In the genomic region with DNA sequence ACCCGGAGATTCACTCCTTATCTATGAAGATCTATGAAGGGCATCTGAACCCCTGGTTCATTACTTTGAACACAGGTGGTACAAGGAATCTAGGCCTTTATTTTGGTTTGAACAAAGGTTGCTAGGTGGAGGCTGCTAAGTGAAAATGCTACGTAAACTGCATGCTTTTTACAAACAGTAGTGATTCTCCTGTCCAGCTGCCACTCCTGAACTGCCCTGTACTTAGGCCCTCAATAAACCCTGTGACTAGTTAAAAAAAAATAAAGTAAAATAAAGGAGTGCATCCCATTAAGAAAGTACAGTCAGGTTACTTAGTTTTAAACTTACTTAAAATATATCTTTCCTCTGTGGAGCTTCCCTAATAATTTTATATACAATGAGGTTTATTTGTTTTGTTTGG, we compare ENCODE assay signal across 1 cellular context.
TF ChIP-seq lines count a peak whose summit lies in the region.

No MANE protein-coding gene starts in this region.

TF ChIP-seq in GM23338, 12 proteins besides CTCF, POLR2A, EP300 and RAD21 (continued from another document):
- TF ChIP-seq, protein P1, sequence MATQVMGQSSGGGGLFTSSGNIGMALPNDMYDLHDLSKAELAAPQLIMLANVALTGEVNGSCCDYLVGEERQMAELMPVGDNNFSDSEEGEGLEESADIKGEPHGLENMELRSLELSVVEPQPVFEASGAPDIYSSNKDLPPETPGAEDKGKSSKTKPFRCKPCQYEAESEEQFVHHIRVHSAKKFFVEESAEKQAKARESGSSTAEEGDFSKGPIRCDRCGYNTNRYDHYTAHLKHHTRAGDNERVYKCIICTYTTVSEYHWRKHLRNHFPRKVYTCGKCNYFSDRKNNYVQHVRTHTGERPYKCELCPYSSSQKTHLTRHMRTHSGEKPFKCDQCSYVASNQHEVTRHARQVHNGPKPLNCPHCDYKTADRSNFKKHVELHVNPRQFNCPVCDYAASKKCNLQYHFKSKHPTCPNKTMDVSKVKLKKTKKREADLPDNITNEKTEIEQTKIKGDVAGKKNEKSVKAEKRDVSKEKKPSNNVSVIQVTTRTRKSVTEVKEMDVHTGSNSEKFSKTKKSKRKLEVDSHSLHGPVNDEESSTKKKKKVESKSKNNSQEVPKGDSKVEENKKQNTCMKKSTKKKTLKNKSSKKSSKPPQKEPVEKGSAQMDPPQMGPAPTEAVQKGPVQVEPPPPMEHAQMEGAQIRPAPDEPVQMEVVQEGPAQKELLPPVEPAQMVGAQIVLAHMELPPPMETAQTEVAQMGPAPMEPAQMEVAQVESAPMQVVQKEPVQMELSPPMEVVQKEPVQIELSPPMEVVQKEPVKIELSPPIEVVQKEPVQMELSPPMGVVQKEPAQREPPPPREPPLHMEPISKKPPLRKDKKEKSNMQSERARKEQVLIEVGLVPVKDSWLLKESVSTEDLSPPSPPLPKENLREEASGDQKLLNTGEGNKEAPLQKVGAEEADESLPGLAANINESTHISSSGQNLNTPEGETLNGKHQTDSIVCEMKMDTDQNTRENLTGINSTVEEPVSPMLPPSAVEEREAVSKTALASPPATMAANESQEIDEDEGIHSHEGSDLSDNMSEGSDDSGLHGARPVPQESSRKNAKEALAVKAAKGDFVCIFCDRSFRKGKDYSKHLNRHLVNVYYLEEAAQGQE (IDR thresholded peaks at IDR 0.05; ENCODE audit: unreplicated experiment) = no peak
- TF ChIP-seq, protein P2, sequence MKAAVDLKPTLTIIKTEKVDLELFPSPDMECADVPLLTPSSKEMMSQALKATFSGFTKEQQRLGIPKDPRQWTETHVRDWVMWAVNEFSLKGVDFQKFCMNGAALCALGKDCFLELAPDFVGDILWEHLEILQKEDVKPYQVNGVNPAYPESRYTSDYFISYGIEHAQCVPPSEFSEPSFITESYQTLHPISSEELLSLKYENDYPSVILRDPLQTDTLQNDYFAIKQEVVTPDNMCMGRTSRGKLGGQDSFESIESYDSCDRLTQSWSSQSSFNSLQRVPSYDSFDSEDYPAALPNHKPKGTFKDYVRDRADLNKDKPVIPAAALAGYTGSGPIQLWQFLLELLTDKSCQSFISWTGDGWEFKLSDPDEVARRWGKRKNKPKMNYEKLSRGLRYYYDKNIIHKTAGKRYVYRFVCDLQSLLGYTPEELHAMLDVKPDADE (IDR thresholded peaks at IDR 0.05) = no peak
- TF ChIP-seq POLR2AphosphoS5 (IDR thresholded peaks at IDR 0.05; ENCODE audit: low read depth) (no peak), EZH2phosphoT487 (IDR thresholded peaks at IDR 0.05; ENCODE audit: unreplicated experiment) (no peak), JUNB (IDR thresholded peaks at IDR 0.05; ENCODE audit: unreplicated experiment) (no peak)
